ENCODE assay signal across 1 cellular context in genomic region chr2:238369516-238370481, GRCh38.
TF ChIP-seq lines count a peak whose summit lies in the region.

No MANE protein-coding gene starts in this region.

TF ChIP-seq in HepG2, 621 proteins besides CTCF, POLR2A, EP300 and RAD21 (continued from another document):
- TF ChIP-seq, protein P1, sequence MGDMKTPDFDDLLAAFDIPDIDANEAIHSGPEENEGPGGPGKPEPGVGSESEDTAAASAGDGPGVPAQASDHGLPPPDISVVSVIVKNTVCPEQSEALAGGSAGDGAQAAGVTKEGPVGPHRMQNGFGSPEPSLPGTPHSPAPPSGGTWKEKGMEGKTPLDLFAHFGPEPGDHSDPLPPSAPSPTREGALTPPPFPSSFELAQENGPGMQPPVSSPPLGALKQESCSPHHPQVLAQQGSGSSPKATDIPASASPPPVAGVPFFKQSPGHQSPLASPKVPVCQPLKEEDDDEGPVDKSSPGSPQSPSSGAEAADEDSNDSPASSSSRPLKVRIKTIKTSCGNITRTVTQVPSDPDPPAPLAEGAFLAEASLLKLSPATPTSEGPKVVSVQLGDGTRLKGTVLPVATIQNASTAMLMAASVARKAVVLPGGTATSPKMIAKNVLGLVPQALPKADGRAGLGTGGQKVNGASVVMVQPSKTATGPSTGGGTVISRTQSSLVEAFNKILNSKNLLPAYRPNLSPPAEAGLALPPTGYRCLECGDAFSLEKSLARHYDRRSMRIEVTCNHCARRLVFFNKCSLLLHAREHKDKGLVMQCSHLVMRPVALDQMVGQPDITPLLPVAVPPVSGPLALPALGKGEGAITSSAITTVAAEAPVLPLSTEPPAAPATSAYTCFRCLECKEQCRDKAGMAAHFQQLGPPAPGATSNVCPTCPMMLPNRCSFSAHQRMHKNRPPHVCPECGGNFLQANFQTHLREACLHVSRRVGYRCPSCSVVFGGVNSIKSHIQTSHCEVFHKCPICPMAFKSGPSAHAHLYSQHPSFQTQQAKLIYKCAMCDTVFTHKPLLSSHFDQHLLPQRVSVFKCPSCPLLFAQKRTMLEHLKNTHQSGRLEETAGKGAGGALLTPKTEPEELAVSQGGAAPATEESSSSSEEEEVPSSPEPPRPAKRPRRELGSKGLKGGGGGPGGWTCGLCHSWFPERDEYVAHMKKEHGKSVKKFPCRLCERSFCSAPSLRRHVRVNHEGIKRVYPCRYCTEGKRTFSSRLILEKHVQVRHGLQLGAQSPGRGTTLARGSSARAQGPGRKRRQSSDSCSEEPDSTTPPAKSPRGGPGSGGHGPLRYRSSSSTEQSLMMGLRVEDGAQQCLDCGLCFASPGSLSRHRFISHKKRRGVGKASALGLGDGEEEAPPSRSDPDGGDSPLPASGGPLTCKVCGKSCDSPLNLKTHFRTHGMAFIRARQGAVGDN (CRISPR knock-in tag; IDR thresholded peaks at IDR 0.05): peak; percentile 17; the same call in 1 of the 2 replicates
- TF ChIP-seq ZNF33B (CRISPR knock-in tag; IDR thresholded peaks at IDR 0.05) (0 out of 2 replicates have a peak, but pooled peaks have one; percentile 34), ZBTB38 (CRISPR knock-in tag; IDR thresholded peaks at IDR 0.05) (peak; percentile 86), SALL1 (CRISPR knock-in tag; IDR thresholded peaks at IDR 0.05) (0 out of 2 replicates have a peak, but pooled peaks have one; percentile 15), PHF20 (CRISPR knock-in tag; IDR thresholded peaks at IDR 0.05) (0 out of 2 replicates have a peak, but pooled peaks have one; percentile 18), ZNF781 (CRISPR knock-in tag; IDR thresholded peaks at IDR 0.05; ENCODE audit: borderline replicate concordance, not compliant biosample characterization) (peak; percentile 32), FOXP1 (IDR thresholded peaks at IDR 0.05) (0 out of 2 replicates have a peak, but pooled peaks have one; percentile 27), FOXP1 (CRISPR knock-in tag; IDR thresholded peaks at IDR 0.05) (no peak), ZNF251 (CRISPR knock-in tag; IDR thresholded peaks at IDR 0.05) (no peak), ZNF780A (CRISPR knock-in tag; IDR thresholded peaks at IDR 0.05) (no peak), FOXK2 (IDR thresholded peaks at IDR 0.05) (0 out of 2 replicates have a peak, but pooled peaks have one; percentile 17), TARDBP (CRISPR knock-in tag; IDR thresholded peaks at IDR 0.05) (0 out of 2 replicates have a peak, but pooled peaks have one; percentile 2), ZNF616 (CRISPR knock-in tag; IDR thresholded peaks at IDR 0.05; ENCODE audit: low read depth) (no peak), GATAD2A (CRISPR knock-in tag; IDR thresholded peaks at IDR 0.05) (no peak), ZNF235 (CRISPR knock-in tag; IDR thresholded peaks at IDR 0.05; ENCODE audit: borderline replicate concordance) (no peak), ZC3H13 (CRISPR knock-in tag; IDR thresholded peaks at IDR 0.05) (peak; percentile 52; the same call in 1 of the 2 replicates), SIX1 (CRISPR knock-in tag; IDR thresholded peaks at IDR 0.05; ENCODE audit: borderline replicate concordance) (no peak), HDAC1 (CRISPR knock-in tag; IDR thresholded peaks at IDR 0.05) (0 out of 2 replicates have a peak, but pooled peaks have one; percentile 25)
- TF ChIP-seq, protein P2, sequence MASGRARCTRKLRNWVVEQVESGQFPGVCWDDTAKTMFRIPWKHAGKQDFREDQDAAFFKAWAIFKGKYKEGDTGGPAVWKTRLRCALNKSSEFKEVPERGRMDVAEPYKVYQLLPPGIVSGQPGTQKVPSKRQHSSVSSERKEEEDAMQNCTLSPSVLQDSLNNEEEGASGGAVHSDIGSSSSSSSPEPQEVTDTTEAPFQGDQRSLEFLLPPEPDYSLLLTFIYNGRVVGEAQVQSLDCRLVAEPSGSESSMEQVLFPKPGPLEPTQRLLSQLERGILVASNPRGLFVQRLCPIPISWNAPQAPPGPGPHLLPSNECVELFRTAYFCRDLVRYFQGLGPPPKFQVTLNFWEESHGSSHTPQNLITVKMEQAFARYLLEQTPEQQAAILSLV (CRISPR knock-in tag; IDR thresholded peaks at IDR 0.05; ENCODE audit: borderline replicate concordance): 0 out of 2 replicates have a peak, but pooled peaks have one; percentile 55
- TF ChIP-seq, protein P3, sequence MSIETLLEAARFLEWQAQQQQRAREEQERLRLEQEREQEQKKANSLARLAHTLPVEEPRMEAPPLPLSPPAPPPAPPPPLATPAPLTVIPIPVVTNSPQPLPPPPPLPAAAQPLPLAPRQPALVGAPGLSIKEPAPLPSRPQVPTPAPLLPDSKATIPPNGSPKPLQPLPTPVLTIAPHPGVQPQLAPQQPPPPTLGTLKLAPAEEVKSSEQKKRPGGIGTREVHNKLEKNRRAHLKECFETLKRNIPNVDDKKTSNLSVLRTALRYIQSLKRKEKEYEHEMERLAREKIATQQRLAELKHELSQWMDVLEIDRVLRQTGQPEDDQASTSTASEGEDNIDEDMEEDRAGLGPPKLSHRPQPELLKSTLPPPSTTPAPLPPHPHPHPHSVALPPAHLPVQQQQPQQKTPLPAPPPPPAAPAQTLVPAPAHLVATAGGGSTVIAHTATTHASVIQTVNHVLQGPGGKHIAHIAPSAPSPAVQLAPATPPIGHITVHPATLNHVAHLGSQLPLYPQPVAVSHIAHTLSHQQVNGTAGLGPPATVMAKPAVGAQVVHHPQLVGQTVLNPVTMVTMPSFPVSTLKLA (IDR thresholded peaks at IDR 0.05): peak; percentile 52
- TF ChIP-seq, protein P4, sequence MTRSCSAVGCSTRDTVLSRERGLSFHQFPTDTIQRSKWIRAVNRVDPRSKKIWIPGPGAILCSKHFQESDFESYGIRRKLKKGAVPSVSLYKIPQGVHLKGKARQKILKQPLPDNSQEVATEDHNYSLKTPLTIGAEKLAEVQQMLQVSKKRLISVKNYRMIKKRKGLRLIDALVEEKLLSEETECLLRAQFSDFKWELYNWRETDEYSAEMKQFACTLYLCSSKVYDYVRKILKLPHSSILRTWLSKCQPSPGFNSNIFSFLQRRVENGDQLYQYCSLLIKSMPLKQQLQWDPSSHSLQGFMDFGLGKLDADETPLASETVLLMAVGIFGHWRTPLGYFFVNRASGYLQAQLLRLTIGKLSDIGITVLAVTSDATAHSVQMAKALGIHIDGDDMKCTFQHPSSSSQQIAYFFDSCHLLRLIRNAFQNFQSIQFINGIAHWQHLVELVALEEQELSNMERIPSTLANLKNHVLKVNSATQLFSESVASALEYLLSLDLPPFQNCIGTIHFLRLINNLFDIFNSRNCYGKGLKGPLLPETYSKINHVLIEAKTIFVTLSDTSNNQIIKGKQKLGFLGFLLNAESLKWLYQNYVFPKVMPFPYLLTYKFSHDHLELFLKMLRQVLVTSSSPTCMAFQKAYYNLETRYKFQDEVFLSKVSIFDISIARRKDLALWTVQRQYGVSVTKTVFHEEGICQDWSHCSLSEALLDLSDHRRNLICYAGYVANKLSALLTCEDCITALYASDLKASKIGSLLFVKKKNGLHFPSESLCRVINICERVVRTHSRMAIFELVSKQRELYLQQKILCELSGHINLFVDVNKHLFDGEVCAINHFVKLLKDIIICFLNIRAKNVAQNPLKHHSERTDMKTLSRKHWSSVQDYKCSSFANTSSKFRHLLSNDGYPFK (CRISPR knock-in tag; IDR thresholded peaks at IDR 0.05; ENCODE audit: borderline replicate concordance): no peak
